15 cellular contexts compared by ENCODE assay signal in genomic region chr1:8540971-8541370, GRCh38.
A peak's percentile ranks its signal among the peaks of the same experiment; 100 is the strongest.
DNase-seq lines count a peak whose midpoint lies in the region; ATAC-seq and TF ChIP-seq lines count a peak whose summit lies in the region.
"Had no signal": no experiment of that assay in that cellular context is flagged by ENCODE, and none has a peak within 500 bp of the region (broad histone marks: within the 10 kb centered on the region; RNA-seq: fewer than 3 reads in every experiment).

No MANE protein-coding gene starts in this region.

- no peak for TF ChIP-seq CTCF in hepatocyte (IDR thresholded peaks at IDR 0.05; ENCODE audit: poor library complexity)
- no peak for TF ChIP-seq CTCF in thoracic aorta (IDR thresholded peaks at IDR 0.05)

- POLR2A ChIA-PET in activated CD4-positive, alpha-beta T cell treated with anti-CD3 and anti-CD28 coated beads, Interleukin-2, amount 10 ng/mL, durations not matched to agents 7 days and 5 days (lab: Charles Lee): no interaction called here

- H3K36me3 ChIP-seq in hepatocyte (replicated peaks; ENCODE audit: insufficient read depth, low read depth): no peaks in the 10 kb centered on the region
- H3K36me3 ChIP-seq in thoracic aorta: no peaks in the 10 kb centered on the region

- H3K4me2 ChIP-seq in hepatocyte: no peak overlapping the region
- H3K4me2 ChIP-seq: A549 had no signal

- H3K4me3 Mint-ChIP-seq in activated CD4-positive, alpha-beta T cell treated with anti-CD3 and anti-CD28 coated beads, Interleukin-2, amount 10 ng/mL, durations not matched to agents 7 days and 5 days: no peak overlapping the region
- no peak overlapping the region for H3K4me3 Mint-ChIP-seq in activated naive CD8-positive, alpha-beta T cell treated with anti-CD3 and anti-CD28 coated beads, Interleukin-2, amount 50 U/mL, for 24 hours

- H3K9me3 ChIP-seq in hepatocyte (ENCODE audit: low read depth) (no peaks in the 10 kb centered on the region), thoracic aorta (no peaks in the 10 kb centered on the region)
- H3K9me3 ChIP-seq: testis had no signal

- H3K79me2 ChIP-seq in hepatocyte: peaks cover 40% of the 10 kb centered on the region

- no peaks in the 10 kb centered on the region for H4K20me1 ChIP-seq in hepatocyte (ENCODE audit: insufficient read depth, poor library complexity, severe bottlenecking)

- peaks cover 43% of the 10 kb centered on the region for H3K4me1 Mint-ChIP-seq in activated CD4-positive, alpha-beta T cell treated with anti-CD3 and anti-CD28 coated beads, Interleukin-2, amount 10 ng/mL, durations not matched to agents 7 days and 5 days
- H3K4me1 Mint-ChIP-seq in activated naive CD8-positive, alpha-beta T cell treated with anti-CD3 and anti-CD28 coated beads, Interleukin-2, amount 50 U/mL, for 24 hours: peaks cover 38% of the 10 kb centered on the region

- H3K27me3 Mint-ChIP-seq in activated CD4-positive, alpha-beta T cell treated with anti-CD3 and anti-CD28 coated beads, Interleukin-2, amount 10 ng/mL, durations not matched to agents 7 days and 5 days: no peaks in the 10 kb centered on the region
- H3K27me3 Mint-ChIP-seq in activated naive CD8-positive, alpha-beta T cell treated with anti-CD3 and anti-CD28 coated beads, Interleukin-2, amount 50 U/mL, for 24 hours: no peaks in the 10 kb centered on the region

- H3K4me1 ChIP-seq in hepatocyte (ENCODE audit: insufficient read depth): peaks cover 4% of the 10 kb centered on the region
- peaks cover 10 to 21% of the 10 kb centered on the region in 2 donors for H3K4me1 ChIP-seq in thoracic aorta (ENCODE audit: control insufficient read depth in 1 of 2, low read depth in 2 of 2)
- H3K4me1 ChIP-seq: testis had no signal

- peak overlapping the region; percentile 63 for H3K27ac Mint-ChIP-seq in activated CD4-positive, alpha-beta T cell treated with anti-CD3 and anti-CD28 coated beads, Interleukin-2, amount 10 ng/mL, durations not matched to agents 7 days and 5 days
- H3K27ac Mint-ChIP-seq in activated naive CD8-positive, alpha-beta T cell treated with anti-CD3 and anti-CD28 coated beads, Interleukin-2, amount 50 U/mL, for 24 hours: peak overlapping the region; percentile 40

- H3K27me3 ChIP-seq in hepatocyte (no peaks in the 10 kb centered on the region), thoracic aorta (replicated peaks; ENCODE audit: insufficient read depth) (no peaks in the 10 kb centered on the region)
- H3K27me3 ChIP-seq: testis had no signal

- no peak overlapping the region for H2AFZ ChIP-seq in hepatocyte

- CTCF ChIA-PET in activated CD4-positive, alpha-beta T cell treated with anti-CD3 and anti-CD28 coated beads, Interleukin-2, amount 10 ng/mL, durations not matched to agents 7 days and 5 days (lab: Charles Lee): no interaction called here

- ATAC-seq in activated naive CD8-positive, alpha-beta T cell treated with anti-CD3 and anti-CD28 coated beads, Interleukin-2, amount 50 U/mL, for 24 hours: no peak
- ATAC-seq in thoracic aorta (ENCODE audit: insufficient number of reproducible peaks, low FRiP score, low read depth): no peak
- ATAC-seq: A549, right cardiac atrium had no signal

- peaks cover 36% of the 10 kb centered on the region for H3K36me3 Mint-ChIP-seq in activated CD4-positive, alpha-beta T cell treated with anti-CD3 and anti-CD28 coated beads, Interleukin-2, amount 10 ng/mL, durations not matched to agents 7 days and 5 days (ENCODE audit: low read depth)
- H3K36me3 Mint-ChIP-seq in activated naive CD8-positive, alpha-beta T cell treated with anti-CD3 and anti-CD28 coated beads, Interleukin-2, amount 50 U/mL, for 24 hours (ENCODE audit: low read depth): peaks cover 33% of the 10 kb centered on the region

- no peak for DNase-seq in activated CD4-positive, alpha-beta T cell treated with anti-CD3 and anti-CD28 coated beads, Interleukin-2, amount 10 ng/mL, durations not matched to agents 7 days and 5 days
- DNase-seq in activated CD4-positive, alpha-beta T cell treated with anti-CD3 and anti-CD28 coated beads, Interleukin-2, amount 50 U/mL, for 1 hour: no peak
- no peak for DNase-seq in activated naive CD8-positive, alpha-beta T cell treated with anti-CD3 and anti-CD28 coated beads, Interleukin-2, amount 50 U/mL, for 24 hours
- no peak for DNase-seq in hepatocyte (ENCODE audit: low spot score)
- no peak for DNase-seq in thoracic aorta (ENCODE audit: low spot score)
- no peak for DNase-seq in SW480 (ENCODE audit: low spot score)
- DNase-seq in Ammon's horn (ENCODE audit: low spot score): no peak
- no peak for DNase-seq in T-helper 9 cell
- DNase-seq: Calu3, NCI-H2029 treated with DMSO at 0.1 percent for 48 hours, right cardiac atrium, SHP77 treated with DMSO at 0.1 percent for 48 hours, testis had no signal

- H3K9me3 Mint-ChIP-seq in activated CD4-positive, alpha-beta T cell treated with anti-CD3 and anti-CD28 coated beads, Interleukin-2, amount 10 ng/mL, durations not matched to agents 7 days and 5 days: peaks cover 8% of the 10 kb centered on the region
- peaks cover 3% of the 10 kb centered on the region for H3K9me3 Mint-ChIP-seq in activated naive CD8-positive, alpha-beta T cell treated with anti-CD3 and anti-CD28 coated beads, Interleukin-2, amount 50 U/mL, for 24 hours

- H3K4me3 ChIP-seq in hepatocyte (no peak overlapping the region), thoracic aorta (no peak overlapping the region)
- H3K4me3 ChIP-seq: A549, coronary artery, testis had no signal

- WGBS in hepatocyte (ENCODE audit: low lambda C conversion rate, missing lambda C conversion rate): 95% methylated on average over 1 of the region's 1 CpG

- H3K9me2 ChIP-seq in hepatocyte (replicated peaks; ENCODE audit: insufficient read depth): no peaks in the 10 kb centered on the region

- H3K27ac ChIP-seq in hepatocyte (peak overlapping the region; percentile 51), thoracic aorta (peak overlapping the region; percentile 50 to 58)
- H3K27ac ChIP-seq: A549, testis had no signal
